27 cellular contexts compared by ENCODE assay signal in the genomic region with DNA sequence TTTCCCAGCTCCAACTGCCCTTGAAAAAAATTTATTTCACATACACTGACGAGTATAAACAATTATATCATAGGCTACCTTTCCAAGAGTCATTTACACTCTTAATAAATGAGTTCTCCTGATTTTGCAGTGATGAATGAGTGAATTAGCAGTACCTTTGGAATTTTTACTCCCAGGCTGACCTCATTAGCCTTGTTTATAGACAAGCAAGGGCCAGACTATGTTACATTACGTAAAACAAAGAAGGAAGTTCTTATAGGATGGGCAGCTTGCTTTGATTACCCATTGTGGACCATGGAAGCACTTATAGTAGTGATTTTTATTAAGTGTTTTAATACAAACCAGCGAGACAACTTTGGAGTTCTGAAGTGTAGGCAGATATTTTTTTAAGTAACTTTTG.
"Had no signal": no experiment of that assay in that cellular context is flagged by ENCODE, and none has a peak within 500 bp of the region (broad histone marks: within the 10 kb centered on the region; RNA-seq: fewer than 3 reads in every experiment).

No MANE protein-coding gene starts in this region.

- DNase-seq: activated B cell treated with CpG ODN at 0.5 μM for 24 hours; activated CD4-positive, alpha-beta T cell treated with anti-CD3 and anti-CD28 coated beads for 1 hour; activated CD4-positive, alpha-beta T cell treated with anti-CD3 and anti-CD28 coated beads, Interleukin-2, amount 10 ng/mL, durations not matched to agents 24 days and 14 days; activated CD4-positive, alpha-beta T cell treated with anti-CD3 and anti-CD28 coated beads, Interleukin-2, amount 50 U/mL, for 48 hours; activated CD8-positive, alpha-beta memory T cell treated with anti-CD3 and anti-CD28 coated beads, Interleukin-2, amount 10 ng/mL, durations not matched to agents 7 days and 5 days; activated effector memory CD4-positive, alpha-beta T cell treated with anti-CD3 and anti-CD28 coated beads, Interleukin-2, amount 50 U/mL, for 16 hours; activated naive CD4-positive, alpha-beta T cell treated with Interleukin-2 at 50 U/mL for 16 hours; activated naive CD8-positive, alpha-beta T cell treated with anti-CD3 and anti-CD28 coated beads, Interleukin-2, amount 50 U/mL, for 24 hours; activated T-cell treated with anti-CD3 and anti-CD28 coated beads, Interleukin-2, amount 50 U/mL, for 4 hours; MG63; MV-4-11; NCI-H1092 treated with DMSO at 0.1 percent for 48 hours; NCI-H1417 treated with DMSO at 0.1 percent for 48 hours; NCI-H1694; NCI-H2029; NCI-H2107; NCI-H2171 treated with DMSO at 0.1 percent for 48 hours; NCI-H345; NCI-H510A; NCI-H69; NK-92 treated with Interleukin-12 subunit alpha and Interleukin-12 subunit beta, amount 100 ng/mL, for 24 hours; OCI-M1; RPMI8226; T-cell; T-helper 2 cell; T1000 had no signal

- H3K27me3 ChIP-seq: MG63 had no signal

- H3K36me3 ChIP-seq: MG63 had no signal

- H3K9me3 ChIP-seq: MG63 had no signal

- H3K27ac ChIP-seq: SK-N-MC had no signal

- H3K4me3 ChIP-seq: MG63, SK-N-MC had no signal
